Comparison of ENCODE assay signal across 13 cellular contexts in genomic region chr10:91800756-91801155, GRCh38. TPM values are rescaled to one million over a fixed set of nuclear protein-coding genes. Genes with fewer than 3 reads are reported as not detected.
DNase-seq lines count a peak whose midpoint lies in the region; ATAC-seq and TF ChIP-seq lines count a peak whose summit lies in the region.
"Had no signal": no experiment of that assay in that cellular context is flagged by ENCODE, and none has a peak within 500 bp of the region (broad histone marks: within the 10 kb centered on the region; RNA-seq: fewer than 3 reads in every experiment).

No MANE protein-coding gene starts in this region.

- peak overlapping the region; percentile 87 for H3K4me3 Mint-ChIP-seq in activated naive CD4-positive, alpha-beta T cell treated with anti-CD3 and anti-CD28 coated beads, Interleukin-2, amount 10 ng/mL, durations not matched to agents 7 days and 5 days
- H3K4me3 Mint-ChIP-seq in T-helper 17 cell = no peak overlapping the region

- ATAC-seq in T-helper 17 cell (no peak), sciatic nerve (no peak), GM18520 (IDR thresholded peaks at IDR 0.05; ENCODE audit: unreplicated experiment) (no peak)
- ATAC-seq: left lung had no signal

- H3K4me3 ChIP-seq in hepatocyte (peak overlapping the region; percentile 98), subcutaneous abdominal adipose tissue (ENCODE audit: low read depth in 1 of 5, low read length in 5 of 5) (no peak overlapping the region)

- intact Hi-C loops in sciatic nerve (cut with DNase I) = no loop called here

- no peak overlapping the region for H2AFZ ChIP-seq in hepatocyte

- H3K9ac ChIP-seq in subcutaneous abdominal adipose tissue (ENCODE audit: low read length in 5 of 5) = peak overlapping the region in 1 of 5 donors; percentile 56

- H3K4me1 ChIP-seq in hepatocyte (ENCODE audit: insufficient read depth) (peaks cover 30% of the 10 kb centered on the region), subcutaneous abdominal adipose tissue (ENCODE audit: control insufficient read depth in 5 of 5, insufficient read depth in 5 of 5, low read length in 5 of 5) (peaks cover 0 to 42% (median 36%) of the 10 kb centered on the region in 5 donors)

- peaks cover 51% of the 10 kb centered on the region for H3K36me3 Mint-ChIP-seq in activated naive CD4-positive, alpha-beta T cell treated with anti-CD3 and anti-CD28 coated beads, Interleukin-2, amount 10 ng/mL, durations not matched to agents 7 days and 5 days
- peaks cover 3% of the 10 kb centered on the region for H3K36me3 Mint-ChIP-seq in T-helper 17 cell (ENCODE audit: low read depth)

- peaks cover 77% of the 10 kb centered on the region for H3K79me2 ChIP-seq in hepatocyte

- H3K9me2 ChIP-seq in hepatocyte (replicated peaks; ENCODE audit: insufficient read depth) = no peaks in the 10 kb centered on the region

- H3K27me3 Mint-ChIP-seq in activated naive CD4-positive, alpha-beta T cell treated with anti-CD3 and anti-CD28 coated beads, Interleukin-2, amount 10 ng/mL, durations not matched to agents 7 days and 5 days = no peaks in the 10 kb centered on the region
- H3K27me3 Mint-ChIP-seq in T-helper 17 cell = no peaks in the 10 kb centered on the region

- peaks cover 59% of the 10 kb centered on the region for H4K20me1 ChIP-seq in hepatocyte (ENCODE audit: insufficient read depth, poor library complexity, severe bottlenecking)

- H3K9me3 ChIP-seq in T-helper 17 cell (ENCODE audit: control insufficient read depth, low read length, poor library complexity, severe bottlenecking) (no peaks in the 10 kb centered on the region), hepatocyte (ENCODE audit: low read depth) (no peaks in the 10 kb centered on the region), subcutaneous abdominal adipose tissue (ENCODE audit: control insufficient read depth in 5 of 5, low read length in 5 of 5) (no peaks in the 10 kb centered on the region)
- H3K9me3 ChIP-seq: left lung had no signal

- H3K36me3 ChIP-seq in hepatocyte (replicated peaks; ENCODE audit: insufficient read depth, low read depth) = no peaks in the 10 kb centered on the region
- H3K36me3 ChIP-seq in subcutaneous abdominal adipose tissue (ENCODE audit: control insufficient read depth in 5 of 5, insufficient read depth in 5 of 5, low read length in 5 of 5) = peaks cover 0 to 8% (median 2%) of the 10 kb centered on the region in 5 donors

- no peak for TF ChIP-seq CTCF in hepatocyte (IDR thresholded peaks at IDR 0.05; ENCODE audit: poor library complexity)

- no peaks in the 10 kb centered on the region for H3K9me3 Mint-ChIP-seq in activated naive CD4-positive, alpha-beta T cell treated with anti-CD3 and anti-CD28 coated beads, Interleukin-2, amount 10 ng/mL, durations not matched to agents 7 days and 5 days

- H3K4me2 ChIP-seq in hepatocyte = peak overlapping the region; percentile 74

- 93% methylated on average over 1 of the region's 1 CpG for WGBS in hepatocyte (ENCODE audit: low lambda C conversion rate, missing lambda C conversion rate)

- H3K27ac ChIP-seq in hepatocyte (no peak overlapping the region), subcutaneous abdominal adipose tissue (ENCODE audit: low read depth, low read length) (peak overlapping the region; percentile 91)
- H3K27ac ChIP-seq: left lung had no signal

- CTCF ChIA-PET in activated naive CD4-positive, alpha-beta T cell treated with anti-CD3 and anti-CD28 coated beads, Interleukin-2, amount 10 ng/mL, durations not matched to agents 7 days and 5 days (lab: Charles Lee) = interaction anchor here (0.6 to 1.5 kb wide), 2 partner anchors 22 to 112 kb away, joined by 4 to 6 read pairs; no protein-coding TSS in a partner anchor

- H3K27me3 ChIP-seq in hepatocyte (no peaks in the 10 kb centered on the region), subcutaneous abdominal adipose tissue (ENCODE audit: control insufficient read depth in 5 of 5, insufficient read depth in 4 of 5, low read length in 5 of 5) (no peaks in the 10 kb centered on the region)
- H3K27me3 ChIP-seq: left lung had no signal

- H3K27ac Mint-ChIP-seq in activated naive CD4-positive, alpha-beta T cell treated with anti-CD3 and anti-CD28 coated beads, Interleukin-2, amount 10 ng/mL, durations not matched to agents 7 days and 5 days = no peak overlapping the region
- peak overlapping the region; percentile 96 for H3K27ac Mint-ChIP-seq in T-helper 17 cell

- no peak for DNase-seq in activated naive CD4-positive, alpha-beta T cell treated with anti-CD3 and anti-CD28 coated beads, Interleukin-2, amount 10 ng/mL, durations not matched to agents 7 days and 5 days
- no peak for DNase-seq in activated naive CD4-positive, alpha-beta T cell (lab: John Stamatoyannopoulos, UW)
- DNase-seq in T-helper 17 cell (no peak), hepatocyte (ENCODE audit: low spot score) (no peak), sciatic nerve (ENCODE audit: low spot score) (no peak), retina (no peak)
- DNase-seq: activated effector memory CD4-positive, alpha-beta T cell treated with Interleukin-2 at 50 U/mL for 16 hours; left lung; NCI-H510A; stimulated activated naive CD4-positive, alpha-beta T cell; T-helper 1 cell had no signal

- H3K4me1 Mint-ChIP-seq in activated naive CD4-positive, alpha-beta T cell treated with anti-CD3 and anti-CD28 coated beads, Interleukin-2, amount 10 ng/mL, durations not matched to agents 7 days and 5 days = peaks cover 67% of the 10 kb centered on the region
- H3K4me1 Mint-ChIP-seq in T-helper 17 cell = peaks cover 60% of the 10 kb centered on the region

RNA-seq across cellular contexts. Expression of gene TNKS2, which starts 2.5 kb away (rescaled TPM):
- total RNA-seq in T-helper 17 cell (10 to 100 TPM; 43.4 to 50.6 TPM), hepatocyte (33.8 and 40.4 TPM in 2 replicates), sciatic nerve (51.7 TPM)
- 11.9 and 14.7 TPM in 2 replicates for polyA plus RNA-seq in hepatocyte
